ENCODE assay signal across 35 cellular contexts in genomic region chr14:93797071-93797470, GRCh38. TPM values are rescaled to one million over a fixed set of nuclear protein-coding genes. Genes with fewer than 3 reads are reported as not detected.
"Had no signal": no experiment of that assay in that cellular context is flagged by ENCODE, and none has a peak within 500 bp of the region (broad histone marks: within the 10 kb centered on the region; RNA-seq: fewer than 3 reads in every experiment).

No MANE protein-coding gene starts in this region.

- H3K4me1 ChIP-seq: adrenal gland, body of pancreas had no signal

- ATAC-seq: activated CD8-positive, alpha-beta T cell treated with anti-CD3 and anti-CD28 coated beads for 36 hours; activated naive CD4-positive, alpha-beta T cell treated with anti-CD3 and anti-CD28 coated beads, Interleukin-2, amount 50 U/mL, for 72 hours; activated T-cell treated with anti-CD3 and anti-CD28 coated beads, Interleukin-2, amount 50 U/mL, for 4 hours; activated T-cell treated with anti-CD3 and anti-CD28 coated beads, Interleukin-2, amount 50 U/mL, for 72 hours; activated T-helper 17 cell treated with anti-CD3 and anti-CD28 coated beads, Interleukin-2, amount 50 U/mL, for 72 hours; body of pancreas had no signal

- H3K27ac ChIP-seq: adrenal gland, body of pancreas, brain microvascular endothelial cell, VCaP had no signal

- H3K36me3 ChIP-seq: adrenal gland, brain microvascular endothelial cell had no signal

- H3K9me3 ChIP-seq: adrenal gland, body of pancreas had no signal

- FAIRE-seq: astrocyte, TTC549 had no signal

- H3K27me3 ChIP-seq: body of pancreas, brain microvascular endothelial cell had no signal

- H3K4me3 ChIP-seq: adrenal gland, body of pancreas had no signal

- DNase-seq: activated B cell treated with CpG ODN at 0.5 μM for 24 hours; activated CD4-positive, alpha-beta memory T cell treated with anti-CD3 and anti-CD28 coated beads for 36 hours; activated CD4-positive, alpha-beta T cell treated with anti-CD3 and anti-CD28 coated beads for 4 hours; activated CD4-positive, alpha-beta T cell treated with anti-CD3 and anti-CD28 coated beads, Interleukin-2, amount 10 ng/mL, durations not matched to agents 24 days and 14 days; activated CD4-positive, alpha-beta T cell treated with anti-CD3 and anti-CD28 coated beads, Interleukin-2, amount 50 U/mL, for 1 hour; activated CD4-positive, alpha-beta T cell treated with anti-CD3 and anti-CD28 coated beads, Interleukin-2, amount 50 U/mL, for 4 hours; activated CD4-positive, CD25-positive, alpha-beta regulatory T cell treated with anti-CD3 and anti-CD28 coated beads, Interleukin-2, amount 50 U/mL, for 72 hours; activated CD8-positive, alpha-beta memory T cell treated with anti-CD3 and anti-CD28 coated beads, Interleukin-2, amount 50 U/mL, for 4 hours; activated CD8-positive, alpha-beta T cell treated with anti-CD3 and anti-CD28 coated beads for 36 hours; activated effector memory CD4-positive, alpha-beta T cell treated with anti-CD3 and anti-CD28 coated beads, Interleukin-2, amount 50 U/mL, for 16 hours; activated gamma-delta T cell treated with Interleukin-2 at 50 U/mL for 16 hours; activated naive CD4-positive, alpha-beta T cell; activated naive CD4-positive, alpha-beta T cell treated with anti-CD3 and anti-CD28 coated beads for 36 hours; activated naive CD4-positive, alpha-beta T cell treated with anti-CD3 and anti-CD28 coated beads, Interleukin-2, amount 50 U/mL, for 16 hours; activated naive CD8-positive, alpha-beta T cell treated with anti-CD3 and anti-CD28 coated beads for 36 hours; activated T-cell treated with anti-CD3 and anti-CD28 coated beads for 4 hours; activated T-cell treated with anti-CD3 and anti-CD28 coated beads, Interleukin-2, amount 50 U/mL, for 1 hour; activated T-cell treated with anti-CD3 and anti-CD28 coated beads, Interleukin-2, amount 50 U/mL, for 4 hours; activated T-cell treated with anti-CD3 and anti-CD28 coated beads, Interleukin-2, amount 50 U/mL, for 72 hours; adrenal gland; amniotic stem cell; body of pancreas; brain microvascular endothelial cell; central memory CD4-positive, alpha-beta T cell; SW 1271; T-helper 1 cell; T-helper 2 cell; T-helper 9 cell had no signal

RNA-seq across cellular contexts. Expression of gene PRIMA1, which starts 8.8 kb away (rescaled TPM):
- total RNA-seq: activated B cell treated with CpG ODN at 0.5 μM for 24 hours; activated CD4-positive, alpha-beta memory T cell treated with anti-CD3 and anti-CD28 coated beads for 36 hours; activated CD4-positive, alpha-beta T cell treated with anti-CD3 and anti-CD28 coated beads, Interleukin-2, amount 10 ng/mL, durations not matched to agents 24 days and 14 days; activated CD8-positive, alpha-beta memory T cell treated with anti-CD3 and anti-CD28 coated beads for 36 hours; activated CD8-positive, alpha-beta T cell treated with anti-CD3 and anti-CD28 coated beads for 36 hours; activated naive CD4-positive, alpha-beta T cell treated with anti-CD3 and anti-CD28 coated beads for 36 hours; activated naive CD4-positive, alpha-beta T cell treated with anti-CD3 and anti-CD28 coated beads, Interleukin-2, amount 50 U/mL, for 72 hours; activated naive CD8-positive, alpha-beta T cell treated with anti-CD3 and anti-CD28 coated beads for 36 hours; activated T-cell treated with anti-CD3 and anti-CD28 coated beads, Interleukin-2, amount 50 U/mL, for 4 hours; activated T-cell treated with anti-CD3 and anti-CD28 coated beads, Interleukin-2, amount 50 U/mL, for 72 hours; activated T-helper 1 cell treated with anti-CD3 and anti-CD28 coated beads, Interleukin-12 subunit alpha, Interleukin-12 subunit beta, Interleukin-2, Interleukin-4 antibody, amounts not matched to agents 30 ng/mL and 10 ng/mL and 1 ng/mL, durations not matched to agents 14 hours and 24 hours and 36 hours; activated T-helper 17 cell treated with anti-CD3 and anti-CD28 coated beads, Interleukin-2, amount 50 U/mL, for 72 hours; astrocyte had no signal
